1 cellular context compared by ENCODE assay signal in genomic region chr1:153342178-153342577, GRCh38.
A peak's percentile ranks its signal among the peaks of the same experiment; 100 is the strongest.
TF ChIP-seq lines count a peak whose summit lies in the region.

No MANE protein-coding gene starts in this region.

TF ChIP-seq in K562, 482 proteins besides CTCF, POLR2A, EP300 and RAD21 (continued from another document and continues in another):
- TF ChIP-seq RERE (CRISPR knock-in tag; IDR thresholded peaks at IDR 0.05; ENCODE audit: borderline replicate concordance) (no peak), PPARD (CRISPR knock-in tag; IDR thresholded peaks at IDR 0.05) (no peak), HMG20A (CRISPR knock-in tag; conservative IDR thresholded peaks at IDR 0.05) (no peak), ZNF398 (CRISPR knock-in tag; IDR thresholded peaks at IDR 0.05) (no peak), SMARCE1 (IDR thresholded peaks at IDR 0.05) (peak; percentile 80; the same call in 1 of the 2 replicates), FOXK1 (CRISPR knock-in tag; IDR thresholded peaks at IDR 0.05; ENCODE audit: borderline replicate concordance) (no peak), KHSRP (IDR thresholded peaks at IDR 0.05) (no peak; the same call in 1 of the 2 replicates), ZNF511 (CRISPR knock-in tag; IDR thresholded peaks at IDR 0.05) (no peak), THRA (IDR thresholded peaks at IDR 0.05) (no peak), HNRNPUL1 (IDR thresholded peaks at IDR 0.05; ENCODE audit: low read length) (no peak), RHOXF2B (CRISPR knock-in tag; conservative IDR thresholded peaks at IDR 0.05) (no peak), ZBTB40 (IDR thresholded peaks at IDR 0.05) (no peak), ZBTB40 (CRISPR knock-in tag; IDR thresholded peaks at IDR 0.05) (no peak), SIX5 (IDR thresholded peaks at IDR 0.05; ENCODE audit: borderline replicate concordance in 1 of 2, insufficient read depth in 1 of 2, low read depth in 1 of 2, low read length in 2 of 2) (no peak), PCBP1 (IDR thresholded peaks at IDR 0.05; ENCODE audit: low read depth, low read length, poor library complexity, severe bottlenecking) (no peak), MBD2 (IDR thresholded peaks at IDR 0.05; ENCODE audit: borderline replicate concordance, low read depth) (no peak), ARID3B (CRISPR knock-in tag; IDR thresholded peaks at IDR 0.05; ENCODE audit: borderline replicate concordance) (no peak), TSC22D4 (tag; IDR thresholded peaks at IDR 0.05) (no peak), STAG1 (CRISPR knock-in tag; IDR thresholded peaks at IDR 0.05; ENCODE audit: borderline replicate concordance) (no peak), GATAD2A (IDR thresholded peaks at IDR 0.05) (no peak), RBM14 (IDR thresholded peaks at IDR 0.05; ENCODE audit: borderline replicate concordance, insufficient read depth, low read depth, low read length) (no peak), NCOA6 (IDR thresholded peaks at IDR 0.05) (no peak), FOXK2 (conservative IDR thresholded peaks at IDR 0.05 in 1 of 2, IDR thresholded peaks at IDR 0.05 in 1 of 2; ENCODE audit: low read depth in 2 of 2) (peak; percentile 50 to 71; a peak in 3 of 4 replicates), CBFA2T3 (IDR thresholded peaks at IDR 0.05) (peak; percentile 88), GTF2F1 (IDR thresholded peaks at IDR 0.05; ENCODE audit: low read depth, low read length) (no peak)
